ENCODE assay signal across 23 cellular contexts in genomic region chr13:111249637-111250360, GRCh38.
DNase-seq lines count a peak whose midpoint lies in the region; ATAC-seq and TF ChIP-seq lines count a peak whose summit lies in the region.
"Had no signal": no experiment of that assay in that cellular context is flagged by ENCODE, and none has a peak within 500 bp of the region (broad histone marks: within the 10 kb centered on the region; RNA-seq: fewer than 3 reads in every experiment).

No MANE protein-coding gene starts in this region.

- H4K12ac ChIP-seq in trophoblast cell (ENCODE audit: low read depth, low read length), result no peak overlapping the region

- no peak overlapping the region for H4K91ac ChIP-seq in H9 (ENCODE audit: insufficient read length, low read depth, low read length)
- H4K91ac ChIP-seq in trophoblast cell (ENCODE audit: low read depth, low read length), result no peak overlapping the region

- H3K18ac ChIP-seq in H9 (ENCODE audit: insufficient read length, low read depth, low read length) (no peak overlapping the region), trophoblast cell (ENCODE audit: low read length) (no peak overlapping the region)

- H3K4me1 Mint-ChIP-seq in H9 (peaks cover 0 to 5% of the 10 kb centered on the region in 2 experiments; a peak in 1 of 4 replicates), glutamatergic neuron (ENCODE audit: low read depth, unreplicated experiment) (peaks cover 31% of the 10 kb centered on the region)
- H3K4me1 Mint-ChIP-seq: stimulated activated naive CD8-positive, alpha-beta T cell treated with anti-CD3 and anti-CD28 coated beads, Interleukin-15, amount 100 ng/mL, for 72 hours had no signal

- H3K27ac Mint-ChIP-seq in H9 (peak overlapping the region; percentile 12 to 71 (median 13); a peak in 2 of 7 replicates), glutamatergic neuron (ENCODE audit: unreplicated experiment) (peak overlapping the region; percentile 79)
- H3K27ac Mint-ChIP-seq: CD8-positive, alpha-beta T cell; stimulated activated naive CD8-positive, alpha-beta T cell treated with anti-CD3 and anti-CD28 coated beads, Interleukin-15, amount 100 ng/mL, for 72 hours had no signal

- H3K4ac ChIP-seq in H9 (ENCODE audit: low read depth, low read length) (no peak overlapping the region), trophoblast cell (ENCODE audit: low read depth, low read length) (no peak overlapping the region)

- no peak overlapping the region for H3K27ac ChIP-seq in H9 (ENCODE audit: insufficient read length, low read depth, low read length)
- no peak overlapping the region for H3K27ac ChIP-seq in trophoblast cell (ENCODE audit: low read depth, low read length)
- H3K27ac ChIP-seq: transverse colon, WERI-Rb-1 had no signal

- no peak for TF ChIP-seq CTCF in H9 (conservative IDR thresholded peaks at IDR 0.05)
- no peak for TF ChIP-seq CTCF in glutamatergic neuron (IDR thresholded peaks at IDR 0.05; ENCODE audit: partially characterized antibody, unreplicated experiment)

- H2AFZ ChIP-seq in H9 (ENCODE audit: low read length) (no peak overlapping the region), trophoblast cell (ENCODE audit: insufficient read depth, low read length, poor library complexity) (no peak overlapping the region)

- H3K79me2 ChIP-seq in H9 (ENCODE audit: insufficient read depth, low read length) (peaks cover 2% of the 10 kb centered on the region; the same call in 1 of the 2 replicates), trophoblast cell (ENCODE audit: control insufficient read depth, insufficient read depth, low read length, poor library complexity) (no peaks in the 10 kb centered on the region)

- no peak overlapping the region for H2AK5ac ChIP-seq in H9 (ENCODE audit: insufficient read length, low read length)
- no peak overlapping the region for H2AK5ac ChIP-seq in trophoblast cell (ENCODE audit: low read length)

- no peak overlapping the region for H4K8ac ChIP-seq in H9 (replicated peaks; ENCODE audit: insufficient read length, low read depth, low read length)
- no peak overlapping the region for H4K8ac ChIP-seq in trophoblast cell (ENCODE audit: low read depth, low read length)

- DNase-seq in EH (ENCODE audit: low read depth) (peak; percentile 22), H9 (no peak), glutamatergic neuron (no peak), trophoblast cell (peak in 1 of 2 donors; percentile 15), inferior parietal cortex (ENCODE audit: extremely low spot score) (no peak), SHP77 (lab: John Stamatoyannopoulos, UW) (no peak), NCI-H524 (lab: John Stamatoyannopoulos, UW) (no peak)
- DNase-seq: activated CD4-positive, alpha-beta T cell treated with anti-CD3 and anti-CD28 coated beads, Interleukin-2, amount 50 U/mL, for 48 hours; activated naive CD4-positive, alpha-beta T cell treated with Interleukin-2 at 50 U/mL for 16 hours; anterior cingulate cortex; CD8-positive, alpha-beta T cell; DMS79; HCEC 1CT; MM.1S; NCI-H1436 treated with DMSO at 0.1 percent for 48 hours; NCI-H526; SK-N-SH; stimulated activated CD4-positive, alpha-beta T cell treated with anti-CD3 and anti-CD28 coated beads, Interleukin-4, amount 100 ng/mL, for 24 hours; stimulated activated naive CD8-positive, alpha-beta T cell treated with anti-CD3 and anti-CD28 coated beads, Interleukin-15, amount 100 ng/mL, for 72 hours; transverse colon; WERI-Rb-1 had no signal

- H3K9me3 ChIP-seq in H9 (ENCODE audit: control insufficient read depth, low read depth, low read length) (no peaks in the 10 kb centered on the region), trophoblast cell (ENCODE audit: insufficient read depth, low read depth, low read length) (peaks cover 3% of the 10 kb centered on the region)
- H3K9me3 ChIP-seq: SK-N-SH, transverse colon had no signal

- WGBS in H9 (ENCODE audit: extremely low coverage, insufficient read length, low lambda C conversion rate), result no CpG with 5 or more reads among the region's 12 CpGs
- WGBS in trophoblast cell (ENCODE audit: extremely low coverage, insufficient coverage, insufficient read length), result no CpG with 5 or more reads among the region's 12 CpGs

- H3K56ac ChIP-seq in H9 (ENCODE audit: insufficient read length, low read depth, low read length), result no peak overlapping the region

- H3T11ph ChIP-seq in H9 (ENCODE audit: low read length), result no peak overlapping the region

- no peaks in the 10 kb centered on the region for H3K27me3 ChIP-seq in H9 (ENCODE audit: insufficient read depth, low read length)
- H3K27me3 ChIP-seq in trophoblast cell (ENCODE audit: insufficient read depth, low read length), result no peaks in the 10 kb centered on the region
- H3K27me3 ChIP-seq: transverse colon had no signal

- peaks cover 9 to 11% of the 10 kb centered on the region in 2 experiments for H3K36me3 ChIP-seq in trophoblast cell (ENCODE audit: control insufficient read depth in 1 of 2, insufficient read depth in 2 of 2, low read length in 2 of 2)

- H3K4me3 ChIP-seq in trophoblast cell (ENCODE audit: low read depth, low read length), result no peak overlapping the region
- H3K4me3 ChIP-seq: K562, transverse colon had no signal

- H3K23me2 ChIP-seq in H9 (ENCODE audit: insufficient read length, low read depth, low read length, poor library complexity, severe bottlenecking), result no peaks in the 10 kb centered on the region

- H3K4me2 ChIP-seq in H9 (ENCODE audit: insufficient read depth, insufficient read length, low read length), result no peak overlapping the region
- H3K4me2 ChIP-seq in trophoblast cell (ENCODE audit: low read length), result no peak overlapping the region
- H3K4me2 ChIP-seq: SK-N-SH had no signal

- no peak overlapping the region for H2BK20ac ChIP-seq in H9 (ENCODE audit: low read depth, low read length, poor library complexity, severe bottlenecking)

- H3K4me1 ChIP-seq in H9 (ENCODE audit: insufficient read depth, low read length) (no peaks in the 10 kb centered on the region), trophoblast cell (ENCODE audit: control insufficient read depth in 1 of 2, insufficient read depth in 2 of 2, low read length in 2 of 2) (peaks cover 0 to 12% of the 10 kb centered on the region in 2 experiments)

- H3K79me1 ChIP-seq in H9 (ENCODE audit: insufficient read depth, low read depth, low read length, poor library complexity, severe bottlenecking) (peaks cover 5% of the 10 kb centered on the region), trophoblast cell (ENCODE audit: low read length) (no peaks in the 10 kb centered on the region)

- no peaks in the 10 kb centered on the region for H3K9me3 Mint-ChIP-seq in H9
- H3K9me3 Mint-ChIP-seq in glutamatergic neuron (ENCODE audit: unreplicated experiment), result peaks cover 8% of the 10 kb centered on the region
- H3K9me3 Mint-ChIP-seq: CD8-positive, alpha-beta T cell had no signal

- peak overlapping the region; percentile 38 for H4K5ac ChIP-seq in H9 (ENCODE audit: insufficient read length, low read depth, low read length)

- H2BK5ac ChIP-seq in H9 (ENCODE audit: insufficient read length, low read length), result no peak overlapping the region
- H2BK5ac ChIP-seq in trophoblast cell (ENCODE audit: low read depth, low read length, poor library complexity), result no peak overlapping the region

- H3K36me3 Mint-ChIP-seq in H9 (ENCODE audit: insufficient read depth in 1 of 3, low read depth in 3 of 3), result peaks cover 19 to 47% (median 42%) of the 10 kb centered on the region in 3 experiments
- H3K36me3 Mint-ChIP-seq in glutamatergic neuron (ENCODE audit: unreplicated experiment), result peaks cover 15% of the 10 kb centered on the region

- H3K23ac ChIP-seq in H9 (ENCODE audit: insufficient read length, low read depth, low read length) (no peak overlapping the region), trophoblast cell (ENCODE audit: low read length) (no peak overlapping the region)

- H3K14ac ChIP-seq in H9 (ENCODE audit: insufficient read depth, low read length) (no peak overlapping the region), trophoblast cell (ENCODE audit: low read length) (no peak overlapping the region)

- H3K27me3 Mint-ChIP-seq in H9 (ENCODE audit: low read depth) (no peaks in the 10 kb centered on the region), glutamatergic neuron (ENCODE audit: unreplicated experiment) (no peaks in the 10 kb centered on the region)
- H3K27me3 Mint-ChIP-seq: stimulated activated naive CD8-positive, alpha-beta T cell treated with anti-CD3 and anti-CD28 coated beads, Interleukin-15, amount 100 ng/mL, for 72 hours had no signal

- no peak for ATAC-seq in HG02938 (IDR thresholded peaks at IDR 0.05; ENCODE audit: unreplicated experiment)
- ATAC-seq: CD8-positive, alpha-beta T cell; K562; stimulated activated naive CD8-positive, alpha-beta T cell treated with anti-CD3 and anti-CD28 coated beads, Interleukin-15, amount 100 ng/mL, for 72 hours had no signal

- no peaks in the 10 kb centered on the region for H4K20me1 ChIP-seq in H9 (ENCODE audit: control insufficient read depth, insufficient read depth, insufficient read length)

- H2BK12ac ChIP-seq in H9 (ENCODE audit: insufficient read length, low read depth, low read length) (no peak overlapping the region), trophoblast cell (ENCODE audit: low read length) (no peak overlapping the region)

- H2BK120ac ChIP-seq in H9 (ENCODE audit: low read depth, low read length, poor library complexity, severe bottlenecking) (no peak overlapping the region), trophoblast cell (ENCODE audit: insufficient read depth, low read length, poor library complexity) (no peak overlapping the region)

- H3K4me3 Mint-ChIP-seq in H9 (no peak overlapping the region), glutamatergic neuron (ENCODE audit: unreplicated experiment) (no peak overlapping the region)
- H3K4me3 Mint-ChIP-seq: CD8-positive, alpha-beta T cell; stimulated activated naive CD8-positive, alpha-beta T cell treated with anti-CD3 and anti-CD28 coated beads, Interleukin-15, amount 100 ng/mL, for 72 hours had no signal

- H3K9ac ChIP-seq in H9 (ENCODE audit: extremely low read depth, insufficient read length, low read length) (no peak overlapping the region), trophoblast cell (ENCODE audit: low read length) (peak overlapping the region; percentile 32)
- H3K9ac ChIP-seq: SK-N-SH had no signal

- H2BK15ac ChIP-seq in H9 (ENCODE audit: low read depth, low read length), result no peak overlapping the region
